Comparison of ENCODE assay signal across 1 cellular context in genomic region chr11:3437441-3437840, GRCh38.
A peak's percentile ranks its signal among the peaks of the same experiment; 100 is the strongest.
TF ChIP-seq lines count a peak whose summit lies in the region.
"Not testable (repeated sequence)": the region's sequence is repeated elsewhere in the genome, so short reads cannot be mapped to it uniquely, and the experiment has no call there.

No MANE protein-coding gene starts in this region.

TF ChIP-seq in K562, 482 proteins besides CTCF, POLR2A, EP300 and RAD21 (continued from another document):
- TF ChIP-seq ZNF318 (IDR thresholded peaks at IDR 0.05; ENCODE audit: borderline replicate concordance in 1 of 2, low read depth in 1 of 2) (0 out of 4 replicates have a peak, but pooled peaks of 1 of the 2 experiments have one; percentile 27), TOE1 (IDR thresholded peaks at IDR 0.05; ENCODE audit: borderline replicate concordance) (peak; percentile 31; the same call in 1 of the 2 replicates), MAFG (tag; conservative IDR thresholded peaks at IDR 0.05) (peak; percentile 99), CXXC5 (CRISPR knock-in tag; IDR thresholded peaks at IDR 0.05) (peak; percentile 35; the same call in 1 of the 2 replicates), TAF9B (IDR thresholded peaks at IDR 0.05; ENCODE audit: partially characterized antibody) (peak; percentile 27), EP400 (IDR thresholded peaks at IDR 0.05) (peak; percentile 46; the same call in 1 of the 2 replicates), MNT (conservative IDR thresholded peaks at IDR 0.05) (peak in 1 of 2 experiments; percentile 48; a peak in 2 of 4 replicates), ARID1B (IDR thresholded peaks at IDR 0.05) (peak; percentile 79)
- TF ChIP-seq TOE1 (CRISPR knock-in tag; IDR thresholded peaks at IDR 0.05; ENCODE audit: borderline replicate concordance, low read depth), result not testable (repeated sequence)
TF ChIP-seq in K562: peak in this region for 52; not testable (repeated sequence) for 430.
